In the genomic region with DNA sequence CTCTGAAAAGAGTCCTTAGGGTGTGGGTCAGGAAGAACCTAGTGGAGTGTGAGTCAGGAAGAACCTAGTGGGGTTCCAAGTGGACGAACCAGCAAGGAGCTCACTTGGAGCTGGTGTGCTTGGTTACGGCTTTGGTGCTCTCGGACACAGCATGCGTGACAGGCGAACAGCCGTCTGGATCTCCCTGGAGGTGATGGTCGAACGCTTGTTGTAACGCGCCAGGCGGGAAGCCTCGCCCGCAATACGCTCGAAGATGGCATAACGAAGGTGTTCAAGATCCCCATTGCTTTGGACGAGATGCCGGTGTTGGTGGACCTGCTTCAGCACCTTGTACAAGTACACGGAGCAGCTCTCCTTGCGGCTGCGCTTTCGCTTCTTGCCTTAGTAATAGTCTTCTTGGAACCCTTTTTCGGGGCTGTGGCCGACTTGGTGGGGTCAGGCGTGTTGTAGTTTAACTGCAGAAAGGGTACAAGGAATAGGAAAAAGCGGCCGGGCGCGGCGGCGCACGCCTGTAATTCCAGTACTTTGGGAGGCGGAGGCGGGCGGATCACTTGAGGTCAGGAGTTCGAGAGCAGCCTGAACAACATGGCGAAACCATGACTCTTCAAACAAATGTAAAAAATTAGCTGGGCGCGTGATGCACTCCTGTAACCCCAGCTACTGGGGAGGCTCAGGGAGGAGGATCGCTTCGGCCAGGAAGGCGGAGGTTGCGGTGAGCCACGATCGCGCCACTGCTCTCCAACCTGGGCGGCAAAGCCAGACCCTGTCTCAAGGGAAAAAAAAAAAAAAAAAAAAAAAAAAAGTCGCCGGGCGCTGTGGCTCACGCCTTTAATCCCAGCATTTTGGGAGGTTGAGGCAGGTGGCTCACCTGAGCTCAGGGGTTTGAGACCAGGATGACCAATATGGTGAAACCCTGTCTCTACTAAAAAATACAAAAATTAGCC, we compare ENCODE assay signal across 8 cellular contexts. TPM values are rescaled to one million over a fixed set of nuclear protein-coding genes. Genes with fewer than 3 reads are reported as not detected.
A peak's percentile ranks its signal among the peaks of the same experiment; 100 is the strongest.
DNase-seq lines count a peak whose midpoint lies in the region; ATAC-seq and TF ChIP-seq lines count a peak whose summit lies in the region.

No MANE protein-coding gene starts in this region.

- peak overlapping the region; percentile 96 to 99 (median 99) for H3K4me3 Mint-ChIP-seq in CD4-positive, alpha-beta memory T cell

- peak overlapping the region; percentile 62 for H3K27ac ChIP-seq in CD4-positive, alpha-beta memory T cell (ENCODE audit: low read depth, low read length)
- peak overlapping the region; percentile 52 for H3K27ac ChIP-seq in muscle layer of duodenum (ENCODE audit: low read length)

- peaks cover 31% of the 10 kb centered on the region for H3K4me1 ChIP-seq in CD4-positive, alpha-beta memory T cell (ENCODE audit: insufficient read depth, low read length)
- H3K4me1 ChIP-seq in muscle layer of duodenum (ENCODE audit: control insufficient read depth in 1 of 2, insufficient read depth in 2 of 2, low read length in 2 of 2): peaks cover 3 to 32% of the 10 kb centered on the region in 2 donors

- no peaks in the 10 kb centered on the region for H3K27me3 Mint-ChIP-seq in CD4-positive, alpha-beta memory T cell

- no peak for TF ChIP-seq CTCF in NB4 (IDR thresholded peaks at IDR 0.05; ENCODE audit: low read depth, low read length)
- TF ChIP-seq CTCF in GM10266 (IDR thresholded peaks at IDR 0.05; ENCODE audit: control insufficient read depth, insufficient read depth, low read depth, missing control alignments): no peak

- peak overlapping the region; percentile 33 to 69 for H3K4me3 ChIP-seq in CD4-positive, alpha-beta memory T cell (ENCODE audit: low read length in 2 of 2)
- peak overlapping the region; percentile 70 for H3K4me3 ChIP-seq in NB4 (ENCODE audit: low read depth, low read length)
- H3K4me3 ChIP-seq in muscle layer of duodenum (ENCODE audit: low read depth in 1 of 2, low read length in 2 of 2): peak overlapping the region; percentile 79 to 90

- intact Hi-C loops in CD4-positive, alpha-beta memory T cell (cut with micrococcal nuclease): loop anchor here (2.0 kb wide), 1 partner anchor 717 kb away; a partner anchor contains a TSS

- H3K9me3 Mint-ChIP-seq in CD4-positive, alpha-beta memory T cell: peaks cover 0 to 4% (median 0%) of the 10 kb centered on the region in 8 donors

- DNase-seq in CD4-positive, alpha-beta memory T cell: peak; percentile 13 to 49 (median 15)
- DNase-seq in NB4 (ENCODE audit: low read depth) (no peak), A172 (ENCODE audit: low spot score) (no peak), GM10266 (ENCODE audit: extremely low spot score) (no peak), RPMI8226 (no peak)
- DNase-seq in central memory CD4-positive, alpha-beta T cell: peak; percentile 3

- ATAC-seq in HG02973 (IDR thresholded peaks at IDR 0.05; ENCODE audit: unreplicated experiment): no peak

- H3K27ac Mint-ChIP-seq in CD4-positive, alpha-beta memory T cell: peak overlapping the region; percentile 94 to 99 (median 98)

- peaks cover 18 to 45% (median 33%) of the 10 kb centered on the region in 4 donors for H3K4me1 Mint-ChIP-seq in CD4-positive, alpha-beta memory T cell

- peaks cover 0 to 11% of the 10 kb centered on the region in 2 donors for H3K36me3 Mint-ChIP-seq in CD4-positive, alpha-beta memory T cell

- no peaks in the 10 kb centered on the region for H3K36me3 ChIP-seq in CD4-positive, alpha-beta memory T cell (ENCODE audit: insufficient read depth, low read length)
- no peaks in the 10 kb centered on the region for H3K36me3 ChIP-seq in muscle layer of duodenum (ENCODE audit: control insufficient read depth in 1 of 2, insufficient read depth in 2 of 2, low read length in 2 of 2)

- CTCF ChIA-PET in CD4-positive, alpha-beta memory T cell (lab: Charles Lee; ENCODE audit: partially characterized antibody): interaction anchor here (0.6 to 11.5 kb wide), 17 partner anchors 10 to 1696 kb away, joined by 3 to 226 read pairs (median 5); a partner anchor contains a TSS

- TF ChIP-seq POLR2A in NB4 (IDR thresholded peaks at IDR 0.05; ENCODE audit: extremely low read depth, insufficient read length): no peak

- POLR2A ChIA-PET in CD4-positive, alpha-beta memory T cell (lab: Charles Lee; ENCODE audit: partially characterized antibody): interaction anchor here (0.9 to 12.7 kb wide), 33 partner anchors 8 to 1847 kb away, joined by 3 to 1261 read pairs (median 15); a partner anchor contains a TSS

- H3K9me3 ChIP-seq in CD4-positive, alpha-beta memory T cell (ENCODE audit: control insufficient read depth in 1 of 2, low read length in 2 of 2): no peaks in the 10 kb centered on the region
- H3K9me3 ChIP-seq in muscle layer of duodenum (ENCODE audit: control insufficient read depth in 1 of 2, low read length in 2 of 2): no peaks in the 10 kb centered on the region

- no peaks in the 10 kb centered on the region for H3K27me3 ChIP-seq in CD4-positive, alpha-beta memory T cell (ENCODE audit: insufficient read depth, low read length)
- peaks cover 12% of the 10 kb centered on the region for H3K27me3 ChIP-seq in muscle layer of duodenum (ENCODE audit: low read depth, low read length)

RNA-seq across cellular contexts. Expression of a gene that starts 48.0 kb away (rescaled TPM):
- not detected for total RNA-seq in CD4-positive, alpha-beta memory T cell
- not detected for polyA plus RNA-seq in CD4-positive, alpha-beta memory T cell
- not detected in 2 replicates for total RNA-seq in A172 (2014; rRNA removed; shearing (Covaris generic))

Comparison
In these comparisons a context has a peak if more than half of its experiments do, and no peak if none do; other contexts are left out.
1. DNase-seq: peak in CD4-positive, alpha-beta memory T cell (5 of 5) and central memory CD4-positive, alpha-beta T cell (single experiment); none in NB4 (single experiment), A172 (single experiment), GM10266 (single experiment) and RPMI8226 (single experiment).
2. Peak in every context shown above with its lines, with median percentiles within 50 percentile points of each other: H3K4me3 ChIP-seq.